Comparison of ENCODE assay signal across 1 cellular context in genomic region chr10:48651839-48652238, GRCh38.
TF ChIP-seq lines count a peak whose summit lies in the region.

No MANE protein-coding gene starts in this region.

TF ChIP-seq in SK-N-SH, 30 proteins besides CTCF, POLR2A, EP300 and RAD21 (continued from another document):
- TF ChIP-seq PBX3 (IDR thresholded peaks at IDR 0.05), result no peak
- no peak for TF ChIP-seq USF1 (IDR thresholded peaks at IDR 0.05; ENCODE audit: borderline replicate concordance, low read depth)
- TF ChIP-seq TEAD4 (IDR thresholded peaks at IDR 0.05; ENCODE audit: borderline replicate concordance, insufficient read depth), result no peak
- TF ChIP-seq ZBTB33 (IDR thresholded peaks at IDR 0.05; ENCODE audit: borderline replicate concordance, low read depth), result no peak
- no peak for TF ChIP-seq FOXJ3 (CRISPR knock-in tag; IDR thresholded peaks at IDR 0.05)
- no peak for TF ChIP-seq IRF3 (IDR thresholded peaks at IDR 0.05; ENCODE audit: low read depth, low read length)
- TF ChIP-seq, protein P1, sequence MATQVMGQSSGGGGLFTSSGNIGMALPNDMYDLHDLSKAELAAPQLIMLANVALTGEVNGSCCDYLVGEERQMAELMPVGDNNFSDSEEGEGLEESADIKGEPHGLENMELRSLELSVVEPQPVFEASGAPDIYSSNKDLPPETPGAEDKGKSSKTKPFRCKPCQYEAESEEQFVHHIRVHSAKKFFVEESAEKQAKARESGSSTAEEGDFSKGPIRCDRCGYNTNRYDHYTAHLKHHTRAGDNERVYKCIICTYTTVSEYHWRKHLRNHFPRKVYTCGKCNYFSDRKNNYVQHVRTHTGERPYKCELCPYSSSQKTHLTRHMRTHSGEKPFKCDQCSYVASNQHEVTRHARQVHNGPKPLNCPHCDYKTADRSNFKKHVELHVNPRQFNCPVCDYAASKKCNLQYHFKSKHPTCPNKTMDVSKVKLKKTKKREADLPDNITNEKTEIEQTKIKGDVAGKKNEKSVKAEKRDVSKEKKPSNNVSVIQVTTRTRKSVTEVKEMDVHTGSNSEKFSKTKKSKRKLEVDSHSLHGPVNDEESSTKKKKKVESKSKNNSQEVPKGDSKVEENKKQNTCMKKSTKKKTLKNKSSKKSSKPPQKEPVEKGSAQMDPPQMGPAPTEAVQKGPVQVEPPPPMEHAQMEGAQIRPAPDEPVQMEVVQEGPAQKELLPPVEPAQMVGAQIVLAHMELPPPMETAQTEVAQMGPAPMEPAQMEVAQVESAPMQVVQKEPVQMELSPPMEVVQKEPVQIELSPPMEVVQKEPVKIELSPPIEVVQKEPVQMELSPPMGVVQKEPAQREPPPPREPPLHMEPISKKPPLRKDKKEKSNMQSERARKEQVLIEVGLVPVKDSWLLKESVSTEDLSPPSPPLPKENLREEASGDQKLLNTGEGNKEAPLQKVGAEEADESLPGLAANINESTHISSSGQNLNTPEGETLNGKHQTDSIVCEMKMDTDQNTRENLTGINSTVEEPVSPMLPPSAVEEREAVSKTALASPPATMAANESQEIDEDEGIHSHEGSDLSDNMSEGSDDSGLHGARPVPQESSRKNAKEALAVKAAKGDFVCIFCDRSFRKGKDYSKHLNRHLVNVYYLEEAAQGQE (IDR thresholded peaks at IDR 0.05; ENCODE audit: low read depth, low read length), result no peak
- TF ChIP-seq SMC3 (IDR thresholded peaks at IDR 0.05; ENCODE audit: low read depth, low read length), result no peak
- no peak for TF ChIP-seq FOSL2 (IDR thresholded peaks at IDR 0.05; ENCODE audit: borderline replicate concordance, low read depth)
- TF ChIP-seq YY1 (IDR thresholded peaks at IDR 0.05; ENCODE audit: low read depth), result no peak
- no peak for TF ChIP-seq RCOR1 (IDR thresholded peaks at IDR 0.05; ENCODE audit: low read length)
